Comparison of ENCODE assay signal across 8 cellular contexts in genomic region chr13:99498304-99499161, GRCh38. TPM values are rescaled to one million over a fixed set of nuclear protein-coding genes. Genes with fewer than 3 reads are reported as not detected.
A peak's percentile ranks its signal among the peaks of the same experiment; 100 is the strongest.
DNase-seq lines count a peak whose midpoint lies in the region; ATAC-seq and TF ChIP-seq lines count a peak whose summit lies in the region.

No MANE protein-coding gene starts in this region.

- H3K4me3 Mint-ChIP-seq in activated CD4-positive, alpha-beta T cell treated with anti-CD3 and anti-CD28 coated beads for 36 hours, result peak overlapping the region; percentile 86

- CTCF ChIA-PET in activated CD4-positive, alpha-beta T cell treated with anti-CD3 and anti-CD28 coated beads for 36 hours (lab: Charles Lee), result interaction anchor here (0.8 kb wide), 1 partner anchor 18 kb away, joined by 3 read pairs; no protein-coding TSS in a partner anchor

- H3K27ac ChIP-seq in cingulate gyrus (ENCODE audit: low read depth, low read length), result peak overlapping the region; percentile 90

- peaks cover 9% of the 10 kb centered on the region for H3K36me3 Mint-ChIP-seq in activated CD4-positive, alpha-beta T cell treated with anti-CD3 and anti-CD28 coated beads for 36 hours (ENCODE audit: low read depth)

- peaks cover 7% of the 10 kb centered on the region for H3K9me3 Mint-ChIP-seq in activated CD4-positive, alpha-beta T cell treated with anti-CD3 and anti-CD28 coated beads for 36 hours (ENCODE audit: low read depth)

- peak; percentile 33 for ATAC-seq in HG03378 (IDR thresholded peaks at IDR 0.05; ENCODE audit: unreplicated experiment)
- ATAC-seq in activated CD4-positive, alpha-beta T cell treated with anti-CD3 and anti-CD28 coated beads for 36 hours, result peak; percentile 72

- peak; percentile 70 for TF ChIP-seq POLR2A in GM19099 (IDR thresholded peaks at IDR 0.05; ENCODE audit: extremely low read depth, insufficient read length, low read depth)

- peak; percentile 66 to 80 for DNase-seq in AML-193 (lab: John Stamatoyannopoulos, UW)
- peak; percentile 94 for DNase-seq in NCI-H510A treated with DMSO at 0.1 percent for 48 hours (lab: John Stamatoyannopoulos, UW)
- peak; percentile 99 for DNase-seq in activated CD4-positive, alpha-beta T cell treated with anti-CD3 and anti-CD28 coated beads for 36 hours
- DNase-seq in kidney glomerular epithelial cell (lab: John Stamatoyannopoulos, UW), result peak; percentile 95
- DNase-seq in stimulated activated CD4-positive, alpha-beta T cell treated with anti-CD3 and anti-CD28 coated beads, Interleukin-15, amount 100 ng/mL, for 48 hours (ENCODE audit: low read depth in 2 of 2), result peak; percentile 98 to 99

- peak overlapping the region; percentile 98 for H3K27ac Mint-ChIP-seq in activated CD4-positive, alpha-beta T cell treated with anti-CD3 and anti-CD28 coated beads for 36 hours

- H3K27me3 Mint-ChIP-seq in activated CD4-positive, alpha-beta T cell treated with anti-CD3 and anti-CD28 coated beads for 36 hours, result no peaks in the 10 kb centered on the region

- intact Hi-C loops in activated CD4-positive, alpha-beta T cell treated with anti-CD3 and anti-CD28 coated beads for 36 hours (cut with DNase I, micrococcal nuclease), result loop anchor here (1.0 to 5.0 kb wide), 11 partner anchors 61 to 1521 kb away; partner anchors contain the start of genes GGACT (in 1 of the 2) and GPR183 (in 1 of the 2)

- POLR2A ChIA-PET in activated CD4-positive, alpha-beta T cell treated with anti-CD3 and anti-CD28 coated beads for 36 hours (lab: Charles Lee), result interaction anchor here (0.5 to 0.6 kb wide), 2 partner anchors 80 to 294 kb away, joined by 3 read pairs; no protein-coding TSS in a partner anchor

- peaks cover 59% of the 10 kb centered on the region for H3K4me1 Mint-ChIP-seq in activated CD4-positive, alpha-beta T cell treated with anti-CD3 and anti-CD28 coated beads for 36 hours

RNA-seq across cellular contexts. Expression of gene TM9SF2, which starts 2.7 kb away (rescaled TPM):
- total RNA-seq in activated CD4-positive, alpha-beta T cell treated with anti-CD3 and anti-CD28 coated beads for 36 hours, result 10 to 100 TPM; 51.8 to 53.4 TPM

Comparison
In these comparisons a context has a peak if more than half of its experiments do, and no peak if none do; other contexts are left out.
1. Peak in every context shown above with its lines: DNase-seq, ATAC-seq and H3K27ac ChIP-seq.